Comparison of ENCODE assay signal across 1 cellular context in the genomic region with DNA sequence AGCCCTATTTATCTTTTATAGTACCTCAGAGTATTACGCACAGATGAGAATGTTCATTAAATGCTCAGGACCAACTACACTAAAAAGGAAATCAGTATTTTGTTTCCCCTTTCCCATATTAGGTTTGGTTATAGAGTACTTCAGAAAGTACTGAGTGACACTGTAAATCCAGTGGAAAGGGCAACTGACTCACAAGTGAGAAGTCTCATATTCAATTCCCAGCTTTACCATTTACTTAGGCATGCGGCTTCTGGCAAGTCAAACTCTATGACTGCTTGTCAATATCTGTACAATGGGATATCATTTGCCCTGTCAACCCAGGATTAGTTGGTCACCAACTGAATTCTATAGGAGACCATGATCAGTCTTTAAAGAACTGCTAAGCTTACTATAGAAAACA.
TF ChIP-seq lines count a peak whose summit lies in the region.

No MANE protein-coding gene starts in this region.

TF ChIP-seq in GM12891, 5 proteins besides CTCF, POLR2A, EP300 and RAD21:
- TF ChIP-seq TAF1 (IDR thresholded peaks at IDR 0.05; ENCODE audit: low read depth, low read length) (no peak), PAX5 (IDR thresholded peaks at IDR 0.05; ENCODE audit: insufficient read depth, low read length, severe bottlenecking) (no peak), SPI1 (IDR thresholded peaks at IDR 0.05; ENCODE audit: low read depth, low read length) (no peak), POU2F2 (IDR thresholded peaks at IDR 0.05; ENCODE audit: low read depth, low read length) (no peak), POLR2AphosphoS5 (IDR thresholded peaks at IDR 0.05; ENCODE audit: low read depth, low read length) (no peak)
TF ChIP-seq in GM12891: peak in this region for 0.
